In genomic region chr16:67393790-67394270, GRCh38 we compare ENCODE assay signal across 7 cellular contexts. TPM values are rescaled to one million over a fixed set of nuclear protein-coding genes. Genes with fewer than 3 reads are reported as not detected.
A peak's percentile ranks its signal among the peaks of the same experiment; 100 is the strongest.
DNase-seq lines count a peak whose midpoint lies in the region; ATAC-seq and TF ChIP-seq lines count a peak whose summit lies in the region.

No MANE protein-coding gene starts in this region.

- no peaks in the 10 kb centered on the region for H3K9me3 ChIP-seq in adipocyte (ENCODE audit: control insufficient read depth, low read length)
- H3K9me3 ChIP-seq in smooth muscle cell (replicated peaks; ENCODE audit: low read depth), result no peaks in the 10 kb centered on the region

- H3K4me3 Mint-ChIP-seq in GM23338, result peak overlapping the region; percentile 65
- H3K4me3 Mint-ChIP-seq in immature natural killer cell, result peak overlapping the region; percentile 54 to 78 (median 63)

- no peaks in the 10 kb centered on the region for H3K36me3 Mint-ChIP-seq in GM23338 (ENCODE audit: low read depth)
- no peaks in the 10 kb centered on the region for H3K36me3 Mint-ChIP-seq in immature natural killer cell

- WGBS in smooth muscle cell (ENCODE audit: low lambda C conversion rate), result 19% methylated on average over 14 of the region's 24 CpGs

- H3K27ac Mint-ChIP-seq in GM23338 (no peak overlapping the region), immature natural killer cell (no peak overlapping the region)

- peaks cover 34% of the 10 kb centered on the region for H3K4me1 ChIP-seq in GM23338 (ENCODE audit: insufficient read depth)
- peaks cover 25% of the 10 kb centered on the region for H3K4me1 ChIP-seq in adipocyte (ENCODE audit: control insufficient read depth, insufficient read depth, low read length)
- H3K4me1 ChIP-seq in smooth muscle cell (ENCODE audit: low read depth), result peaks cover 25% of the 10 kb centered on the region

- H3K4me3 ChIP-seq in GM23338 (peak overlapping the region; percentile 61), adipocyte (ENCODE audit: low read length) (peak overlapping the region; percentile 59), smooth muscle cell (peak overlapping the region; percentile 41)

- H3K27me3 ChIP-seq in GM23338 (ENCODE audit: insufficient read depth), result peaks cover 45% of the 10 kb centered on the region
- H3K27me3 ChIP-seq in adipocyte (replicated peaks; ENCODE audit: control insufficient read depth, insufficient read depth, low read length), result no peaks in the 10 kb centered on the region
- peaks cover 13% of the 10 kb centered on the region for H3K27me3 ChIP-seq in smooth muscle cell (ENCODE audit: low read depth)

- no peak for TF ChIP-seq CTCF in GM23338 (conservative IDR thresholded peaks at IDR 0.05; ENCODE audit: low read depth in 2 of 2)
- TF ChIP-seq CTCF in smooth muscle cell (IDR thresholded peaks at IDR 0.05; ENCODE audit: borderline replicate concordance, insufficient read depth, poor library complexity, severe bottlenecking), result no peak

- H3F3A ChIP-seq in GM23338 (replicated peaks; ENCODE audit: low read depth) (0 out of 2 replicates have a peak, but pooled peaks cover 10% of the 10 kb centered on the region), smooth muscle cell (ENCODE audit: low read depth) (no peaks in the 10 kb centered on the region)

- H3K9me3 Mint-ChIP-seq in GM23338, result no peaks in the 10 kb centered on the region
- no peaks in the 10 kb centered on the region for H3K9me3 Mint-ChIP-seq in immature natural killer cell

- no peaks in the 10 kb centered on the region for H3K9me2 ChIP-seq in GM23338 (ENCODE audit: insufficient read depth)

- H3K79me2 ChIP-seq in GM23338 (replicated peaks; ENCODE audit: insufficient read depth) (no peaks in the 10 kb centered on the region), smooth muscle cell (ENCODE audit: low read depth) (no peaks in the 10 kb centered on the region)

- peaks cover 58% of the 10 kb centered on the region for H3K27me3 Mint-ChIP-seq in GM23338 (ENCODE audit: insufficient read depth, low read depth, poor library complexity)
- peaks cover 10 to 17% (median 11%) of the 10 kb centered on the region in 3 donors for H3K27me3 Mint-ChIP-seq in immature natural killer cell (ENCODE audit: low read depth in 3 of 3)

- H4K20me1 ChIP-seq in GM23338 (replicated peaks; ENCODE audit: insufficient read depth) (no peaks in the 10 kb centered on the region), smooth muscle cell (ENCODE audit: low read depth) (no peaks in the 10 kb centered on the region)

- no peak for DNase-seq in GM23338 (ENCODE audit: low spot score)
- no peak for DNase-seq in adipocyte (ENCODE audit: low read depth)
- no peak for DNase-seq in immature natural killer cell
- no peak for DNase-seq in smooth muscle cell (lab: John Stamatoyannopoulos, UW; ENCODE audit: unreplicated experiment)
- DNase-seq in HPDE6-E6E7 (ENCODE audit: extremely low spot score), result no peak

- H2AFZ ChIP-seq in GM23338 (peak overlapping the region; percentile 96), smooth muscle cell (ENCODE audit: low read depth) (peak overlapping the region; percentile 57)

- peaks cover 17% of the 10 kb centered on the region for H3K4me1 Mint-ChIP-seq in GM23338
- peaks cover 6 to 7% of the 10 kb centered on the region in 2 donors for H3K4me1 Mint-ChIP-seq in immature natural killer cell

- H3K27ac ChIP-seq in GM23338 (ENCODE audit: low read depth) (no peak overlapping the region), smooth muscle cell (ENCODE audit: low read depth) (peak overlapping the region; percentile 11)

- H3K36me3 ChIP-seq in GM23338 (ENCODE audit: insufficient read depth), result no peaks in the 10 kb centered on the region
- H3K36me3 ChIP-seq in adipocyte (ENCODE audit: control insufficient read depth, insufficient read depth, low read length, severe bottlenecking), result no peaks in the 10 kb centered on the region
- no peaks in the 10 kb centered on the region for H3K36me3 ChIP-seq in smooth muscle cell (ENCODE audit: low read depth)

- ATAC-seq in GM23338 (peak; percentile 5), GM19328 (IDR thresholded peaks at IDR 0.05; ENCODE audit: unreplicated experiment) (no peak), GM18519 (IDR thresholded peaks at IDR 0.05; ENCODE audit: low FRiP score, unreplicated experiment) (no peak)

- no peak overlapping the region for H3K9ac ChIP-seq in adipocyte (ENCODE audit: low read length)
- H3K9ac ChIP-seq in smooth muscle cell (ENCODE audit: low read depth), result peak overlapping the region; percentile 71

- H3K4me2 ChIP-seq in GM23338, result peak overlapping the region; percentile 92
- peak overlapping the region; percentile 88 for H3K4me2 ChIP-seq in smooth muscle cell

TF ChIP-seq in GM23338, 12 proteins besides CTCF, POLR2A, EP300 and RAD21 (continues in another document):
- TF ChIP-seq ETS1 (IDR thresholded peaks at IDR 0.05) (no peak), NANOG (IDR thresholded peaks at IDR 0.05; ENCODE audit: borderline replicate concordance) (no peak), STAT1 (IDR thresholded peaks at IDR 0.05; ENCODE audit: unreplicated experiment) (no peak), JUNB (IDR thresholded peaks at IDR 0.05; ENCODE audit: unreplicated experiment) (no peak)

RNA-seq across cellular contexts. Expression of gene TPPP3, which starts 0.5 kb away (rescaled TPM):
- total RNA-seq in GM23338 (2014; rRNA removed; shearing (Covaris generic)), result 0.28 TPM in 1 of 2 replicates, not detected in the other
- polyA plus RNA-seq in GM23338 (2016; fragmentation: Nextera tagmentation; extraction: Ambion mirVana) (0.26 and 1.3 TPM in 2 replicates), immature natural killer cell (under 1 TPM in 2 of 3 donors, not detected in 1; 0.22 to 0.78 TPM), smooth muscle cell (1.3 and 2.7 TPM in 2 replicates)
- total RNA-seq in smooth muscle cell, result 1.9 TPM in 2 replicates

RNA-seq across cellular contexts. Expression of gene ZDHHC1, which starts 22.4 kb away (rescaled TPM):
- 2.3 and 2.7 TPM in 2 replicates for total RNA-seq in GM23338 (2014; rRNA removed; shearing (Covaris generic))
- polyA plus RNA-seq in GM23338 (2016; fragmentation: Nextera tagmentation; extraction: Ambion mirVana), result 1.4 and 1.6 TPM in 2 replicates
- under 1 TPM in 2 of 3 donors, not detected in 1; 0.64 to 0.71 TPM for polyA plus RNA-seq in immature natural killer cell
- 7.1 and 7.9 TPM in 2 replicates for total RNA-seq in smooth muscle cell
- 14.2 and 15.7 TPM in 2 replicates for polyA plus RNA-seq in smooth muscle cell

RNA-seq across cellular contexts. Expression of gene HSD11B2, which starts 37.1 kb away (rescaled TPM):
- 23.0 and 25.1 TPM in 2 replicates for total RNA-seq in GM23338 (2014; rRNA removed; shearing (Covaris generic))
- 14.8 and 16.6 TPM in 2 replicates for polyA plus RNA-seq in GM23338 (2016; fragmentation: Nextera tagmentation; extraction: Ambion mirVana)
- not detected for polyA plus RNA-seq in immature natural killer cell
- not detected in 2 replicates for total RNA-seq in smooth muscle cell
- polyA plus RNA-seq in smooth muscle cell, result not detected in 2 replicates

Comparison
In these comparisons a context has a peak if more than half of its experiments do, and no peak if none do; other contexts are left out.
1. RNA of gene HSD11B2, which starts 37.1 kb away (polyA plus RNA-seq): 14.8 to 16.6 TPM in GM23338; not detected in smooth muscle cell and not detected in immature natural killer cell; every median in the first group is over 10 times any median in the second.
2. Peak in every context shown above with its lines, with median percentiles within 50 percentile points of each other: H3K4me3 ChIP-seq.